In genomic region chr22:45645526-45646414, GRCh38 we compare ENCODE assay signal across 1 cellular context.
TF ChIP-seq lines count a peak whose summit lies in the region.

No MANE protein-coding gene starts in this region.

TF ChIP-seq in HepG2, 621 proteins besides CTCF, POLR2A, EP300 and RAD21 (continued from another document and continues in another):
- TF ChIP-seq ZNF616 (CRISPR knock-in tag; IDR thresholded peaks at IDR 0.05; ENCODE audit: low read depth) (no peak), NFYC (CRISPR knock-in tag; IDR thresholded peaks at IDR 0.05) (no peak), SPEN (CRISPR knock-in tag; IDR thresholded peaks at IDR 0.05; ENCODE audit: low read depth) (peak; percentile 51; the same call in 1 of the 2 replicates), MAFK (conservative IDR thresholded peaks at IDR 0.05 in 1 of 2, IDR thresholded peaks at IDR 0.05 in 1 of 2; ENCODE audit: low read length in 2 of 2) (no peak), PHF20 (CRISPR knock-in tag; IDR thresholded peaks at IDR 0.05) (no peak), TAF1 (CRISPR knock-in tag; IDR thresholded peaks at IDR 0.05) (peak; percentile 31; the same call in 1 of the 2 replicates), HIVEP1 (CRISPR knock-in tag; IDR thresholded peaks at IDR 0.05) (no peak), ZNF781 (CRISPR knock-in tag; IDR thresholded peaks at IDR 0.05; ENCODE audit: borderline replicate concordance, not compliant biosample characterization) (no peak), ZNF280B (CRISPR knock-in tag; IDR thresholded peaks at IDR 0.05; ENCODE audit: borderline replicate concordance) (no peak), TEAD2 (CRISPR knock-in tag; IDR thresholded peaks at IDR 0.05) (no peak), ETV5 (CRISPR knock-in tag; IDR thresholded peaks at IDR 0.05; ENCODE audit: borderline replicate concordance) (no peak), NBN (conservative IDR thresholded peaks at IDR 0.05) (no peak), SRSF4 (IDR thresholded peaks at IDR 0.05; ENCODE audit: low read depth, low read length, poor library complexity, severe bottlenecking) (no peak), NFKBIZ (CRISPR knock-in tag; IDR thresholded peaks at IDR 0.05) (no peak), REXO4 (CRISPR knock-in tag; IDR thresholded peaks at IDR 0.05; ENCODE audit: borderline replicate concordance) (no peak), MEIS1 (CRISPR knock-in tag; IDR thresholded peaks at IDR 0.05; ENCODE audit: borderline replicate concordance) (0 out of 2 replicates have a peak, but pooled peaks have one; percentile 56), POGZ (CRISPR knock-in tag; IDR thresholded peaks at IDR 0.05) (0 out of 2 replicates have a peak, but pooled peaks have one; percentile 33), ELF3 (CRISPR knock-in tag; IDR thresholded peaks at IDR 0.05) (peak; percentile 63; the same call in 1 of the 2 replicates), E2F5 (CRISPR knock-in tag; conservative IDR thresholded peaks at IDR 0.05) (no peak), ZNF124 (CRISPR knock-in tag; IDR thresholded peaks at IDR 0.05) (no peak), NFIC (IDR thresholded peaks at IDR 0.05; ENCODE audit: low read length) (no peak), NFE2L1 (CRISPR knock-in tag; IDR thresholded peaks at IDR 0.05; ENCODE audit: borderline replicate concordance) (no peak), ZNF761 (CRISPR knock-in tag; conservative IDR thresholded peaks at IDR 0.05) (0 out of 2 replicates have a peak, but pooled peaks have one; percentile 37), ZNF574 (CRISPR knock-in tag; IDR thresholded peaks at IDR 0.05) (no peak; the same call in 1 of the 2 replicates), ZNF260 (CRISPR knock-in tag; IDR thresholded peaks at IDR 0.05; ENCODE audit: borderline replicate concordance, low read depth) (no peak), ZNF232 (CRISPR knock-in tag; IDR thresholded peaks at IDR 0.05; ENCODE audit: borderline replicate concordance) (no peak; the same call in 1 of the 2 replicates), NR2F1 (CRISPR knock-in tag; IDR thresholded peaks at IDR 0.05) (no peak), ONECUT2 (CRISPR knock-in tag; IDR thresholded peaks at IDR 0.05) (no peak), HDAC6 (IDR thresholded peaks at IDR 0.05; ENCODE audit: low read depth, low read length) (no peak), ZNF530 (CRISPR knock-in tag; IDR thresholded peaks at IDR 0.05; ENCODE audit: low read depth) (no peak), ELF4 (CRISPR knock-in tag; IDR thresholded peaks at IDR 0.05; ENCODE audit: borderline replicate concordance) (no peak), KAT2B (IDR thresholded peaks at IDR 0.05; ENCODE audit: borderline replicate concordance, low read depth, low read length) (no peak), ZNF337 (CRISPR knock-in tag; IDR thresholded peaks at IDR 0.05; ENCODE audit: borderline replicate concordance, low read depth) (no peak), ZNF142 (CRISPR knock-in tag; IDR thresholded peaks at IDR 0.05) (0 out of 2 replicates have a peak, but pooled peaks have one; percentile 35), ZNF713 (CRISPR knock-in tag; IDR thresholded peaks at IDR 0.05) (no peak), DMAP1 (CRISPR knock-in tag; IDR thresholded peaks at IDR 0.05) (peak; percentile 62), GTF3A (CRISPR knock-in tag; conservative IDR thresholded peaks at IDR 0.05) (no peak), ETV6 (CRISPR knock-in tag; conservative IDR thresholded peaks at IDR 0.05) (0 out of 2 replicates have a peak, but pooled peaks have one; percentile 59), E2F1 (CRISPR knock-in tag; IDR thresholded peaks at IDR 0.05) (no peak), RBAK (CRISPR knock-in tag; IDR thresholded peaks at IDR 0.05) (no peak), PRDM15 (CRISPR knock-in tag; IDR thresholded peaks at IDR 0.05) (no peak; the same call in 1 of the 2 replicates), ZNF24 (IDR thresholded peaks at IDR 0.05) (no peak), ZNF264 (CRISPR knock-in tag; IDR thresholded peaks at IDR 0.05) (no peak), MXD3 (CRISPR knock-in tag; IDR thresholded peaks at IDR 0.05) (0 out of 2 replicates have a peak, but pooled peaks have one; percentile 60), PHB2 (IDR thresholded peaks at IDR 0.05; ENCODE audit: partially characterized antibody) (no peak), RORA (CRISPR knock-in tag; IDR thresholded peaks at IDR 0.05) (no peak), HOXA7 (CRISPR knock-in tag; IDR thresholded peaks at IDR 0.05) (no peak), EZH2 (conservative IDR thresholded peaks at IDR 0.05; ENCODE audit: low read depth, low read length) (no peak), ZNF672 (CRISPR knock-in tag; IDR thresholded peaks at IDR 0.05) (no peak), EEA1 (CRISPR knock-in tag; IDR thresholded peaks at IDR 0.05; ENCODE audit: borderline replicate concordance) (no peak), CREB1 (IDR thresholded peaks at IDR 0.05) (no peak), CREB1 (CRISPR knock-in tag; IDR thresholded peaks at IDR 0.05) (no peak), ZFY (CRISPR knock-in tag; IDR thresholded peaks at IDR 0.05) (peak; percentile 57), ZNF788 (CRISPR knock-in tag; IDR thresholded peaks at IDR 0.05; ENCODE audit: borderline replicate concordance) (no peak), ZFX (CRISPR knock-in tag; IDR thresholded peaks at IDR 0.05; ENCODE audit: low read depth) (peak; percentile 49; the same call in 1 of the 2 replicates), ZNF484 (CRISPR knock-in tag; IDR thresholded peaks at IDR 0.05; ENCODE audit: borderline replicate concordance, low read depth) (no peak), MAZ (IDR thresholded peaks at IDR 0.05; ENCODE audit: borderline replicate concordance, low read depth, low read length) (peak; percentile 34; the same call in 1 of the 2 replicates), MAZ (CRISPR knock-in tag; IDR thresholded peaks at IDR 0.05; ENCODE audit: low read depth) (peak; percentile 69; the same call in 1 of the 2 replicates), GLI4 (CRISPR knock-in tag; IDR thresholded peaks at IDR 0.05; ENCODE audit: borderline replicate concordance) (no peak)
